10 cellular contexts compared by ENCODE assay signal in genomic region chr20:15236812-15237211, GRCh38.
A peak's percentile ranks its signal among the peaks of the same experiment; 100 is the strongest.
DNase-seq lines count a peak whose midpoint lies in the region; ATAC-seq, FAIRE-seq and TF ChIP-seq lines count a peak whose summit lies in the region.
"Had no signal": no experiment of that assay in that cellular context is flagged by ENCODE, and none has a peak within 500 bp of the region (broad histone marks: within the 10 kb centered on the region; RNA-seq: fewer than 3 reads in every experiment).

No MANE protein-coding gene starts in this region.

- H3K27me3 ChIP-seq in Loucy (ENCODE audit: insufficient read depth, low read length, poor library complexity, severe bottlenecking), result no peaks in the 10 kb centered on the region
- no peaks in the 10 kb centered on the region for H3K27me3 ChIP-seq in astrocyte (ENCODE audit: insufficient read depth, low read length)
- no peaks in the 10 kb centered on the region for H3K27me3 ChIP-seq in mesendoderm (ENCODE audit: insufficient read depth, low read length, poor library complexity)

- no peaks in the 10 kb centered on the region for H3K36me3 ChIP-seq in Loucy (ENCODE audit: insufficient read depth, low read length)
- no peaks in the 10 kb centered on the region for H3K36me3 ChIP-seq in astrocyte (ENCODE audit: insufficient read depth, low read length)
- H3K36me3 ChIP-seq in mesendoderm (ENCODE audit: control insufficient read depth, insufficient read depth, low read length), result no peaks in the 10 kb centered on the region

- H2BK15ac ChIP-seq in mesendoderm (replicated peaks; ENCODE audit: low read depth), result peak overlapping the region; percentile 42

- H4K5ac ChIP-seq in mesendoderm (ENCODE audit: low read length), result no peak overlapping the region

- WGBS in mesendoderm (ENCODE audit: extremely low coverage, insufficient coverage, low lambda C conversion rate), result no CpG with 5 or more reads among the region's 1 CpG

- H3K4me3 Mint-ChIP-seq in astrocyte (ENCODE audit: unreplicated experiment), result no peak overlapping the region
- H3K4me3 Mint-ChIP-seq: activated naive CD4-positive, alpha-beta T cell treated with anti-CD3 and anti-CD28 coated beads, Interleukin-2, amount 50 U/mL, for 24 hours had no signal

- in situ Hi-C loops in G401 (cut with HindIII; ENCODE audit: low sequenced_read_pairs), result no loop called here

- no peak overlapping the region for H3K9ac ChIP-seq in Loucy (ENCODE audit: low read depth, low read length, poor library complexity, severe bottlenecking)
- no peak overlapping the region for H3K9ac ChIP-seq in astrocyte (ENCODE audit: low read length)
- H3K9ac ChIP-seq in mesendoderm (ENCODE audit: low read length), result no peak overlapping the region

- no peak overlapping the region for H3K23ac ChIP-seq in mesendoderm (ENCODE audit: low read length)

- H3K56ac ChIP-seq in mesendoderm (ENCODE audit: low read length), result peak overlapping the region; percentile 34

- no peak overlapping the region for H2AK5ac ChIP-seq in mesendoderm (ENCODE audit: low read length)

- peak; percentile 59 for FAIRE-seq in astrocyte (lab: Jason Lieb, UNC)
- FAIRE-seq: A204.1 had no signal

- no peak overlapping the region for H3K27ac Mint-ChIP-seq in astrocyte (ENCODE audit: unreplicated experiment)
- H3K27ac Mint-ChIP-seq: activated naive CD4-positive, alpha-beta T cell treated with anti-CD3 and anti-CD28 coated beads, Interleukin-2, amount 50 U/mL, for 24 hours had no signal

- TF ChIP-seq CTCF in Loucy (conservative IDR thresholded peaks at IDR 0.05; ENCODE audit: low read length) (peak; percentile 82), astrocyte (IDR thresholded peaks at IDR 0.05; ENCODE audit: insufficient read depth, low read depth, low read length) (peak; percentile 46)

- peak; percentile 85 for ATAC-seq in GM21723 (IDR thresholded peaks at IDR 0.05; ENCODE audit: unreplicated experiment)

- H3K27me3 Mint-ChIP-seq in astrocyte (ENCODE audit: low read depth, unreplicated experiment), result no peaks in the 10 kb centered on the region
- H3K27me3 Mint-ChIP-seq: activated naive CD4-positive, alpha-beta T cell treated with anti-CD3 and anti-CD28 coated beads, Interleukin-2, amount 50 U/mL, for 24 hours had no signal

- H3K9me3 ChIP-seq in Loucy (ENCODE audit: insufficient read depth, low read depth, low read length), result no peaks in the 10 kb centered on the region
- no peaks in the 10 kb centered on the region for H3K9me3 ChIP-seq in astrocyte (ENCODE audit: insufficient read depth, low read depth, low read length)

- H2BK5ac ChIP-seq in mesendoderm (ENCODE audit: low read length), result no peak overlapping the region

- no peaks in the 10 kb centered on the region for H4K20me1 ChIP-seq in Loucy (ENCODE audit: insufficient read depth, low read length, poor library complexity, severe bottlenecking)
- H4K20me1 ChIP-seq in astrocyte (ENCODE audit: insufficient read depth, low read length), result no peaks in the 10 kb centered on the region

- H4K8ac ChIP-seq in mesendoderm (ENCODE audit: low read depth, low read length), result no peak overlapping the region

- H3K27ac ChIP-seq in astrocyte (ENCODE audit: low read depth, low read length) (no peak overlapping the region), mesendoderm (ENCODE audit: low read depth, low read length) (no peak overlapping the region)

- no peak overlapping the region for H3K4me3 ChIP-seq in Loucy (ENCODE audit: low read length, poor library complexity, severe bottlenecking)
- no peak overlapping the region for H3K4me3 ChIP-seq in astrocyte (ENCODE audit: insufficient read depth, low read depth, low read length)
- no peak overlapping the region for H3K4me3 ChIP-seq in mesendoderm (ENCODE audit: low read length)

- DNase-seq in DMS153 (lab: John Stamatoyannopoulos, UW), result peak; percentile 4
- DNase-seq in DMS153 treated with DMSO at 0.1 percent for 48 hours (lab: John Stamatoyannopoulos, UW; ENCODE audit: unreplicated experiment), result no peak
- DNase-seq in astrocyte (ENCODE audit: low read depth), result peak; percentile 9
- peak; percentile 90 for DNase-seq in mesendoderm
- no peak for DNase-seq in G401 (ENCODE audit: low spot score)
- no peak for DNase-seq in NCI-H510A (lab: John Stamatoyannopoulos, UW)

- H3K4me2 ChIP-seq in Loucy (ENCODE audit: low read depth, low read length, poor library complexity, severe bottlenecking) (no peak overlapping the region), astrocyte (ENCODE audit: low read length) (no peak overlapping the region), mesendoderm (ENCODE audit: low read length) (no peak overlapping the region)

- no peaks in the 10 kb centered on the region for H3K36me3 Mint-ChIP-seq in astrocyte (ENCODE audit: low read depth, unreplicated experiment)
- H3K36me3 Mint-ChIP-seq: activated naive CD4-positive, alpha-beta T cell treated with anti-CD3 and anti-CD28 coated beads, Interleukin-2, amount 50 U/mL, for 24 hours had no signal

- no peaks in the 10 kb centered on the region for H3K9me2 ChIP-seq in Loucy (replicated peaks; ENCODE audit: low read depth, low read length)

- no peak overlapping the region for H2BK120ac ChIP-seq in mesendoderm (ENCODE audit: low read depth, low read length)

- H2AFZ ChIP-seq in Loucy (ENCODE audit: low read length) (peak overlapping the region; percentile 58; the same call in 1 of the 2 replicates), astrocyte (ENCODE audit: low read depth, low read length) (no peak overlapping the region)

- H3K4me1 ChIP-seq in Loucy (ENCODE audit: insufficient read depth, low read length, poor library complexity, severe bottlenecking) (no peaks in the 10 kb centered on the region), astrocyte (ENCODE audit: insufficient read depth, low read length) (peaks cover 5% of the 10 kb centered on the region), mesendoderm (ENCODE audit: control insufficient read depth, low read depth, low read length) (no peaks in the 10 kb centered on the region)

- no peaks in the 10 kb centered on the region for H3K79me2 ChIP-seq in Loucy (ENCODE audit: insufficient read depth, low read length)
- no peaks in the 10 kb centered on the region for H3K79me2 ChIP-seq in astrocyte (ENCODE audit: insufficient read depth, low read length)
- H3K79me2 ChIP-seq in mesendoderm (ENCODE audit: control insufficient read depth, insufficient read depth, low read length), result no peaks in the 10 kb centered on the region

- no peak overlapping the region for H3K18ac ChIP-seq in mesendoderm (ENCODE audit: low read length)

- H3K4me1 Mint-ChIP-seq in astrocyte (ENCODE audit: low read depth, unreplicated experiment), result peaks cover 15% of the 10 kb centered on the region
- H3K4me1 Mint-ChIP-seq: activated naive CD4-positive, alpha-beta T cell treated with anti-CD3 and anti-CD28 coated beads, Interleukin-2, amount 50 U/mL, for 24 hours had no signal

- no peaks in the 10 kb centered on the region for H3K9me3 Mint-ChIP-seq in astrocyte (ENCODE audit: unreplicated experiment)

- H3F3A ChIP-seq in Loucy (ENCODE audit: low read depth), result no peaks in the 10 kb centered on the region

- no peaks in the 10 kb centered on the region for H3K79me1 ChIP-seq in mesendoderm (ENCODE audit: low read length)

- H3K4ac ChIP-seq in mesendoderm (ENCODE audit: low read depth, low read length), result no peak overlapping the region

Comparison
In these comparisons a context has a peak if more than half of its experiments do, and no peak if none do; other contexts are left out.
1. DNase-seq: peak in DMS153 (single experiment), astrocyte (single experiment) and mesendoderm (single experiment); none in DMS153 treated with DMSO at 0.1 percent for 48 hours (single experiment), G401 (single experiment) and NCI-H510A (single experiment).